Comparison of ENCODE assay signal across 1 cellular context in the genomic region with DNA sequence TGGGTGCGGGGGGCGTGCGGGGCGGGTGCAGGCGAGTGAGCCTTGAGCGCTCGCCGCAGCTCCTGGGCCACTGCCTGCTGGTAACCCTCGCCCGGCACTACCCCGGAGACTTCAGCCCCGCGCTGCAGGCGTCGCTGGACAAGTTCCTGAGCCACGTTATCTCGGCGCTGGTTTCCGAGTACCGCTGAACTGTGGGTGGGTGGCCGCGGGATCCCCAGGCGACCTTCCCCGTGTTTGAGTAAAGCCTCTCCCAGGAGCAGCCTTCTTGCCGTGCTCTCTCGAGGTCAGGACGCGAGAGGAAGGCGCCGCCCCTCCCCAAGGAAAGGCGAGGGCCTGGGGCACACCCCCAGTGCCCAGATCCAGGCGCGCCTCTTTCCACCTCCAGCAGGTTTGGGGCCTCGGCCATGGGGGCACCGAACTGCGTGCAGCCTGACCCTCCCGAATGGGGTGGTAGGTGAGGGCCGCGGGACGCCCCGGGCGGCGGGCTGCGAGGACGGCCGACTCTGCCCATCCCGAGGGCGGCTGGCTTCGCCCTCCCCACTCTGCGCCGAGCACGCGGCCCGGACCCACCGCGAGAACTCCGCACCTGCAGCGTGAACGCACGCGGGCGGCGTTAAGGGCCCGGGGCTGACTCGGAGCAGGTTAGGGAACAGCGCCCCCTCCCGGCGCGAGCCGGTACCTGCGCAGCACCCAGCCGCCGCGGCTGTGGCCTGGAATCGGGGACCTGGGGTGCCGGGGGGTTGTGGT.
TF ChIP-seq lines count a peak whose summit lies in the region.

No MANE protein-coding gene starts in this region.

TF ChIP-seq in HepG2, 621 proteins besides CTCF, POLR2A, EP300 and RAD21 (continued from another document and continues in another):
- TF ChIP-seq, protein P1, sequence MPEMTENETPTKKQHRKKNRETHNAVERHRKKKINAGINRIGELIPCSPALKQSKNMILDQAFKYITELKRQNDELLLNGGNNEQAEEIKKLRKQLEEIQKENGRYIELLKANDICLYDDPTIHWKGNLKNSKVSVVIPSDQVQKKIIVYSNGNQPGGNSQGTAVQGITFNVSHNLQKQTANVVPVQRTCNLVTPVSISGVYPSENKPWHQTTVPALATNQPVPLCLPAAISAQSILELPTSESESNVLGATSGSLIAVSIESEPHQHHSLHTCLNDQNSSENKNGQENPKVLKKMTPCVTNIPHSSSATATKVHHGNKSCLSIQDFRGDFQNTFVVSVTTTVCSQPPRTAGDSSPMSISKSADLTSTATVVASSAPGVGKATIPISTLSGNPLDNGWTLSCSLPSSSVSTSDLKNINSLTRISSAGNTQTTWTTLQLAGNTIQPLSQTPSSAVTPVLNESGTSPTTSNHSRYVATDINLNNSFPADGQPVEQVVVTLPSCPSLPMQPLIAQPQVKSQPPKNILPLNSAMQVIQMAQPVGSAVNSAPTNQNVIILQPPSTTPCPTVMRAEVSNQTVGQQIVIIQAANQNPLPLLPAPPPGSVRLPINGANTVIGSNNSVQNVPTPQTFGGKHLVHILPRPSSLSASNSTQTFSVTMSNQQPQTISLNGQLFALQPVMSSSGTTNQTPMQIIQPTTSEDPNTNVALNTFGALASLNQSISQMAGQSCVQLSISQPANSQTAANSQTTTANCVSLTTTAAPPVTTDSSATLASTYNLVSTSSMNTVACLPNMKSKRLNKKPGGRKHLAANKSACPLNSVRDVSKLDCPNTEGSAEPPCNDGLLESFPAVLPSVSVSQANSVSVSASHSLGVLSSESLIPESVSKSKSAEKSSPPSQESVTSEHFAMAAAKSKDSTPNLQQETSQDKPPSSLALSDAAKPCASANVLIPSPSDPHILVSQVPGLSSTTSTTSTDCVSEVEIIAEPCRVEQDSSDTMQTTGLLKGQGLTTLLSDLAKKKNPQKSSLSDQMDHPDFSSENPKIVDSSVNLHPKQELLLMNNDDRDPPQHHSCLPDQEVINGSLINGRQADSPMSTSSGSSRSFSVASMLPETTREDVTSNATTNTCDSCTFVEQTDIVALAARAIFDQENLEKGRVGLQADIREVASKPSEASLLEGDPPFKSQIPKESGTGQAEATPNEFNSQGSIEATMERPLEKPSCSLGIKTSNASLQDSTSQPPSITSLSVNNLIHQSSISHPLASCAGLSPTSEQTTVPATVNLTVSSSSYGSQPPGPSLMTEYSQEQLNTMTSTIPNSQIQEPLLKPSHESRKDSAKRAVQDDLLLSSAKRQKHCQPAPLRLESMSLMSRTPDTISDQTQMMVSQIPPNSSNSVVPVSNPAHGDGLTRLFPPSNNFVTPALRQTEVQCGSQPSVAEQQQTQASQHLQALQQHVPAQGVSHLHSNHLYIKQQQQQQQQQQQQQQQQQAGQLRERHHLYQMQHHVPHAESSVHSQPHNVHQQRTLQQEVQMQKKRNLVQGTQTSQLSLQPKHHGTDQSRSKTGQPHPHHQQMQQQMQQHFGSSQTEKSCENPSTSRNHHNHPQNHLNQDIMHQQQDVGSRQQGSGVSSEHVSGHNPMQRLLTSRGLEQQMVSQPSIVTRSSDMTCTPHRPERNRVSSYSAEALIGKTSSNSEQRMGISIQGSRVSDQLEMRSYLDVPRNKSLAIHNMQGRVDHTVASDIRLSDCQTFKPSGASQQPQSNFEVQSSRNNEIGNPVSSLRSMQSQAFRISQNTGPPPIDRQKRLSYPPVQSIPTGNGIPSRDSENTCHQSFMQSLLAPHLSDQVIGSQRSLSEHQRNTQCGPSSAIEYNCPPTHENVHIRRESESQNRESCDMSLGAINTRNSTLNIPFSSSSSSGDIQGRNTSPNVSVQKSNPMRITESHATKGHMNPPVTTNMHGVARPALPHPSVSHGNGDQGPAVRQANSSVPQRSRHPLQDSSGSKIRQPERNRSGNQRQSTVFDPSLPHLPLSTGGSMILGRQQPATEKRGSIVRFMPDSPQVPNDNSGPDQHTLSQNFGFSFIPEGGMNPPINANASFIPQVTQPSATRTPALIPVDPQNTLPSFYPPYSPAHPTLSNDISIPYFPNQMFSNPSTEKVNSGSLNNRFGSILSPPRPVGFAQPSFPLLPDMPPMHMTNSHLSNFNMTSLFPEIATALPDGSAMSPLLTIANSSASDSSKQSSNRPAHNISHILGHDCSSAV (CRISPR knock-in tag; IDR thresholded peaks at IDR 0.05; ENCODE audit: borderline replicate concordance) = peak; percentile 99; the same call in 1 of the 2 replicates
- TF ChIP-seq RBM39 (IDR thresholded peaks at IDR 0.05; ENCODE audit: low read depth, low read length, poor library complexity, severe bottlenecking) = peak; percentile 94
- TF ChIP-seq ZNF780A (CRISPR knock-in tag; IDR thresholded peaks at IDR 0.05) = peak; percentile 99
- TF ChIP-seq ZNF335 (CRISPR knock-in tag; IDR thresholded peaks at IDR 0.05) = peak; percentile 82; the same call in 1 of the 2 replicates
- TF ChIP-seq ZNF878 (CRISPR knock-in tag; IDR thresholded peaks at IDR 0.05) = peak; percentile 93
- TF ChIP-seq ZNF569 (CRISPR knock-in tag; IDR thresholded peaks at IDR 0.05; ENCODE audit: borderline replicate concordance) = no peak; the same call in 1 of the 2 replicates
- peak; percentile 64; the same call in 1 of the 2 replicates for TF ChIP-seq MIER2 (CRISPR knock-in tag; IDR thresholded peaks at IDR 0.05)
- TF ChIP-seq ZSCAN29 (CRISPR knock-in tag; conservative IDR thresholded peaks at IDR 0.05) = peak; percentile 86; the same call in 1 of the 2 replicates
- TF ChIP-seq, protein P2, sequence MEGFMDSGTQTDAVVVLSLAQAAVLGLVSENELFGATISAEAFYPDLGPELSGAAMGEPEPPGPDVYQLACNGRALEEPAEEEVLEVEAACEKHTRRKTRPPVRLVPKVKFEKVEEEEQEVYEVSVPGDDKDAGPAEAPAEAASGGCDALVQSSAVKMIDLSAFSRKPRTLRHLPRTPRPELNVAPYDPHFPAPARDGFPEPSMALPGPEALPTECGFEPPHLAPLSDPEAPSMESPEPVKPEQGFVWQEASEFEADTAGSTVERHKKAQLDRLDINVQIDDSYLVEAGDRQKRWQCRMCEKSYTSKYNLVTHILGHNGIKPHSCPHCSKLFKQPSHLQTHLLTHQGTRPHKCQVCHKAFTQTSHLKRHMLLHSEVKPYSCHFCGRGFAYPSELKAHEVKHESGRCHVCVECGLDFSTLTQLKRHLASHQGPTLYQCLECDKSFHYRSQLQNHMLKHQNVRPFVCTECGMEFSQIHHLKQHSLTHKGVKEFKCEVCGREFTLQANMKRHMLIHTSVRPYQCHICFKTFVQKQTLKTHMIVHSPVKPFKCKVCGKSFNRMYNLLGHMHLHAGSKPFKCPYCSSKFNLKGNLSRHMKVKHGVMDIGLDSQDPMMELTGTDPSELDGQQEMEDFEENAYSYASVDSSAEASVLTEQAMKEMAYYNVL (CRISPR knock-in tag; IDR thresholded peaks at IDR 0.05; ENCODE audit: borderline replicate concordance) = peak; percentile 75; the same call in 1 of the 2 replicates
- peak; percentile 88 for TF ChIP-seq ZNF264 (CRISPR knock-in tag; IDR thresholded peaks at IDR 0.05)
- TF ChIP-seq ZBTB8A (CRISPR knock-in tag; IDR thresholded peaks at IDR 0.05; ENCODE audit: borderline replicate concordance, low read depth) = peak; percentile 92
- peak; percentile 35; the same call in 1 of the 2 replicates for TF ChIP-seq FOXK1 (CRISPR knock-in tag; IDR thresholded peaks at IDR 0.05; ENCODE audit: borderline replicate concordance, low read depth)
- TF ChIP-seq, protein P3, sequence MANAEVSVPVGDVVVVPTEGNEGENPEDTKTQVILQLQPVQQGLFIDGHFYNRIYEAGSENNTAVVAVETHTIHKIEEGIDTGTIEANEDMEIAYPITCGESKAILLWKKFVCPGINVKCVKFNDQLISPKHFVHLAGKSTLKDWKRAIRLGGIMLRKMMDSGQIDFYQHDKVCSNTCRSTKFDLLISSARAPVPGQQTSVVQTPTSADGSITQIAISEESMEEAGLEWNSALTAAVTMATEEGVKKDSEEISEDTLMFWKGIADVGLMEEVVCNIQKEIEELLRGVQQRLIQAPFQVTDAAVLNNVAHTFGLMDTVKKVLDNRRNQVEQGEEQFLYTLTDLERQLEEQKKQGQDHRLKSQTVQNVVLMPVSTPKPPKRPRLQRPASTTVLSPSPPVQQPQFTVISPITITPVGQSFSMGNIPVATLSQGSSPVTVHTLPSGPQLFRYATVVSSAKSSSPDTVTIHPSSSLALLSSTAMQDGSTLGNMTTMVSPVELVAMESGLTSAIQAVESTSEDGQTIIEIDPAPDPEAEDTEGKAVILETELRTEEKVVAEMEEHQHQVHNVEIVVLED (CRISPR knock-in tag; IDR thresholded peaks at IDR 0.05; ENCODE audit: borderline replicate concordance) = peak; percentile 90
- peak; percentile 79; the same call in 1 of the 2 replicates for TF ChIP-seq PITX1 (CRISPR knock-in tag; IDR thresholded peaks at IDR 0.05)
- peak; percentile 90 for TF ChIP-seq ISX (CRISPR knock-in tag; conservative IDR thresholded peaks at IDR 0.05)
- TF ChIP-seq, protein P4, sequence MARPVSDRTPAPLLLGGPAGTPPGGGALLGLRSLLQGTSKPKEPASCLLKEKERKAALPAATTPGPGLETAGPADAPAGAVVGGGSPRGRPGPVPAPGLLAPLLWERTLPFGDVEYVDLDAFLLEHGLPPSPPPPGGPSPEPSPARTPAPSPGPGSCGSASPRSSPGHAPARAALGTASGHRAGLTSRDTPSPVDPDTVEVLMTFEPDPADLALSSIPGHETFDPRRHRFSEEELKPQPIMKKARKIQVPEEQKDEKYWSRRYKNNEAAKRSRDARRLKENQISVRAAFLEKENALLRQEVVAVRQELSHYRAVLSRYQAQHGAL (CRISPR knock-in tag; IDR thresholded peaks at IDR 0.05; ENCODE audit: not compliant biosample characterization) = peak; percentile 96
- TF ChIP-seq PRMT3 (CRISPR knock-in tag; IDR thresholded peaks at IDR 0.05; ENCODE audit: borderline replicate concordance, low read depth) = peak; percentile 99
- TF ChIP-seq ZNF883 (CRISPR knock-in tag; IDR thresholded peaks at IDR 0.05; ENCODE audit: not compliant biosample characterization) = peak; percentile 99
- peak; percentile 94 for TF ChIP-seq ZNF329 (CRISPR knock-in tag; IDR thresholded peaks at IDR 0.05; ENCODE audit: low read depth)
- no peak for TF ChIP-seq CBX2 (IDR thresholded peaks at IDR 0.05; ENCODE audit: low read depth, low read length)
- no peak for TF ChIP-seq CBX2 (CRISPR knock-in tag; IDR thresholded peaks at IDR 0.05; ENCODE audit: low read depth)
- no peak for TF ChIP-seq HNF4A (CRISPR knock-in tag; IDR thresholded peaks at IDR 0.05)
- peak; percentile 95 for TF ChIP-seq ZNF678 (CRISPR knock-in tag; IDR thresholded peaks at IDR 0.05)
- TF ChIP-seq ZNF17 (CRISPR knock-in tag; IDR thresholded peaks at IDR 0.05) = peak; percentile 95
- TF ChIP-seq, protein P5, sequence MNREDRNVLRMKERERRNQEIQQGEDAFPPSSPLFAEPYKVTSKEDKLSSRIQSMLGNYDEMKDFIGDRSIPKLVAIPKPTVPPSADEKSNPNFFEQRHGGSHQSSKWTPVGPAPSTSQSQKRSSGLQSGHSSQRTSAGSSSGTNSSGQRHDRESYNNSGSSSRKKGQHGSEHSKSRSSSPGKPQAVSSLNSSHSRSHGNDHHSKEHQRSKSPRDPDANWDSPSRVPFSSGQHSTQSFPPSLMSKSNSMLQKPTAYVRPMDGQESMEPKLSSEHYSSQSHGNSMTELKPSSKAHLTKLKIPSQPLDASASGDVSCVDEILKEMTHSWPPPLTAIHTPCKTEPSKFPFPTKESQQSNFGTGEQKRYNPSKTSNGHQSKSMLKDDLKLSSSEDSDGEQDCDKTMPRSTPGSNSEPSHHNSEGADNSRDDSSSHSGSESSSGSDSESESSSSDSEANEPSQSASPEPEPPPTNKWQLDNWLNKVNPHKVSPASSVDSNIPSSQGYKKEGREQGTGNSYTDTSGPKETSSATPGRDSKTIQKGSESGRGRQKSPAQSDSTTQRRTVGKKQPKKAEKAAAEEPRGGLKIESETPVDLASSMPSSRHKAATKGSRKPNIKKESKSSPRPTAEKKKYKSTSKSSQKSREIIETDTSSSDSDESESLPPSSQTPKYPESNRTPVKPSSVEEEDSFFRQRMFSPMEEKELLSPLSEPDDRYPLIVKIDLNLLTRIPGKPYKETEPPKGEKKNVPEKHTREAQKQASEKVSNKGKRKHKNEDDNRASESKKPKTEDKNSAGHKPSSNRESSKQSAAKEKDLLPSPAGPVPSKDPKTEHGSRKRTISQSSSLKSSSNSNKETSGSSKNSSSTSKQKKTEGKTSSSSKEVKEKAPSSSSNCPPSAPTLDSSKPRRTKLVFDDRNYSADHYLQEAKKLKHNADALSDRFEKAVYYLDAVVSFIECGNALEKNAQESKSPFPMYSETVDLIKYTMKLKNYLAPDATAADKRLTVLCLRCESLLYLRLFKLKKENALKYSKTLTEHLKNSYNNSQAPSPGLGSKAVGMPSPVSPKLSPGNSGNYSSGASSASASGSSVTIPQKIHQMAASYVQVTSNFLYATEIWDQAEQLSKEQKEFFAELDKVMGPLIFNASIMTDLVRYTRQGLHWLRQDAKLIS (CRISPR knock-in tag; IDR thresholded peaks at IDR 0.05) = no peak
- peak; percentile 99; the same call in 1 of the 2 replicates for TF ChIP-seq ZNF558 (CRISPR knock-in tag; IDR thresholded peaks at IDR 0.05; ENCODE audit: borderline replicate concordance)
- peak; percentile 98 for TF ChIP-seq ZMAT3 (CRISPR knock-in tag; conservative IDR thresholded peaks at IDR 0.05)
- TF ChIP-seq ZNF652 (CRISPR knock-in tag; IDR thresholded peaks at IDR 0.05; ENCODE audit: borderline replicate concordance, low read depth) = no peak
- TF ChIP-seq, protein P6, sequence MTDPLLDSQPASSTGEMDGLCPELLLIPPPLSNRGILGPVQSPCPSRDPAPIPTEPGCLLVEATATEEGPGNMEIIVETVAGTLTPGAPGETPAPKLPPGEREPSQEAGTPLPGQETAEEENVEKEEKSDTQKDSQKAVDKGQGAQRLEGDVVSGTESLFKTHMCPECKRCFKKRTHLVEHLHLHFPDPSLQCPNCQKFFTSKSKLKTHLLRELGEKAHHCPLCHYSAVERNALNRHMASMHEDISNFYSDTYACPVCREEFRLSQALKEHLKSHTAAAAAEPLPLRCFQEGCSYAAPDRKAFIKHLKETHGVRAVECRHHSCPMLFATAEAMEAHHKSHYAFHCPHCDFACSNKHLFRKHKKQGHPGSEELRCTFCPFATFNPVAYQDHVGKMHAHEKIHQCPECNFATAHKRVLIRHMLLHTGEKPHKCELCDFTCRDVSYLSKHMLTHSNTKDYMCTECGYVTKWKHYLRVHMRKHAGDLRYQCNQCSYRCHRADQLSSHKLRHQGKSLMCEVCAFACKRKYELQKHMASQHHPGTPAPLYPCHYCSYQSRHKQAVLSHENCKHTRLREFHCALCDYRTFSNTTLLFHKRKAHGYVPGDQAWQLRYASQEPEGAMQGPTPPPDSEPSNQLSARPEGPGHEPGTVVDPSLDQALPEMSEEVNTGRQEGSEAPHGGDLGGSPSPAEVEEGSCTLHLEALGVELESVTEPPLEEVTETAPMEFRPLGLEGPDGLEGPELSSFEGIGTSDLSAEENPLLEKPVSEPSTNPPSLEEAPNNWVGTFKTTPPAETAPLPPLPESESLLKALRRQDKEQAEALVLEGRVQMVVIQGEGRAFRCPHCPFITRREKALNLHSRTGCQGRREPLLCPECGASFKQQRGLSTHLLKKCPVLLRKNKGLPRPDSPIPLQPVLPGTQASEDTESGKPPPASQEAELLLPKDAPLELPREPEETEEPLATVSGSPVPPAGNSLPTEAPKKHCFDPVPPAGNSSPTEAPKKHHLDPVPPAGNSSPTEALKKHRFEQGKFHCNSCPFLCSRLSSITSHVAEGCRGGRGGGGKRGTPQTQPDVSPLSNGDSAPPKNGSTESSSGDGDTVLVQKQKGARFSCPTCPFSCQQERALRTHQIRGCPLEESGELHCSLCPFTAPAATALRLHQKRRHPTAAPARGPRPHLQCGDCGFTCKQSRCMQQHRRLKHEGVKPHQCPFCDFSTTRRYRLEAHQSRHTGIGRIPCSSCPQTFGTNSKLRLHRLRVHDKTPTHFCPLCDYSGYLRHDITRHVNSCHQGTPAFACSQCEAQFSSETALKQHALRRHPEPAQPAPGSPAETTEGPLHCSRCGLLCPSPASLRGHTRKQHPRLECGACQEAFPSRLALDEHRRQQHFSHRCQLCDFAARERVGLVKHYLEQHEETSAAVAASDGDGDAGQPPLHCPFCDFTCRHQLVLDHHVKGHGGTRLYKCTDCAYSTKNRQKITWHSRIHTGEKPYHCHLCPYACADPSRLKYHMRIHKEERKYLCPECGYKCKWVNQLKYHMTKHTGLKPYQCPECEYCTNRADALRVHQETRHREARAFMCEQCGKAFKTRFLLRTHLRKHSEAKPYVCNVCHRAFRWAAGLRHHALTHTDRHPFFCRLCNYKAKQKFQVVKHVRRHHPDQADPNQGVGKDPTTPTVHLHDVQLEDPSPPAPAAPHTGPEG (CRISPR knock-in tag; IDR thresholded peaks at IDR 0.05) = peak; percentile 96
- no peak for TF ChIP-seq SSRP1 (CRISPR knock-in tag; IDR thresholded peaks at IDR 0.05)
